ENCODE assay signal across 31 cellular contexts in the genomic region with DNA sequence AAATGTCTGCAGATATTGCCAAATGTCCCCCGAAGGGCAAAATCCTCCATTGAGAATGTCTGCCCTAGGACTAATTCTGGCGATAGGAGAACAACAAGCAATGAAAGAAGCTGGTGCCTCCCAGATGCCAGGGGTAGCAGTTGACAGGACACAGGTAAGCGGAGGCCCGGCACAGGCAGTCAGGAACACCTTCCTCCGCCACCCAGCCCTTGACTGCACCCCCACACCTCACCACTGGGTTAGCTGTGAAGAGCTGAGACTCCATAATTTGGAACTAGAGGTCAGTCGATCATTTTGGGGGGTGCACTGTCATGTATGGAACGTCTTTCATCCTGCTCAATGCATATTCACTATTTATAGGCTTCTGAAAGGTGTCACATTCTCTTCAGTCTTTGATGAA.
"Had no signal": no experiment of that assay in that cellular context is flagged by ENCODE, and none has a peak within 500 bp of the region (broad histone marks: within the 10 kb centered on the region; RNA-seq: fewer than 3 reads in every experiment).

No MANE protein-coding gene starts in this region.

- H3K27ac Mint-ChIP-seq: nephron; stimulated activated effector memory CD8-positive, alpha-beta T cell treated with anti-CD3 and anti-CD28 coated beads, Interleukin-12 subunit alpha, Interleukin-12 subunit beta, amount 100 ng/mL, for 72 hours; stimulated activated naive CD8-positive, alpha-beta T cell treated with anti-CD3 and anti-CD28 coated beads, Interleukin-15, Interleukin-2, amounts not matched to agents 100 ng/mL and 50 ng/mL, for 24 hours; type B pancreatic cell had no signal

- H3K27me3 ChIP-seq: hepatocyte, left lung, pancreas, spleen, suprapubic skin, tibial artery, uterus had no signal

- H3K9me3 Mint-ChIP-seq: type B pancreatic cell had no signal

- H3K4me1 Mint-ChIP-seq: naive thymus-derived CD4-positive, alpha-beta T cell; nephron; neural crest cell; stimulated activated effector memory CD8-positive, alpha-beta T cell treated with anti-CD3 and anti-CD28 coated beads, Interleukin-12 subunit alpha, Interleukin-12 subunit beta, amount 100 ng/mL, for 72 hours had no signal

- H3K4me1 ChIP-seq: left lung, lower lobe of right lung, pancreas, prostate gland, spleen, suprapubic skin, tibial artery, uterus had no signal

- H3K79me2 ChIP-seq: hepatocyte had no signal

- H3K27ac ChIP-seq: hepatocyte, left lung, lower lobe of right lung, pancreas, prostate gland, skin epidermis, spleen, suprapubic skin, thoracic aorta, tibial artery, uterus had no signal

- DNase-seq: kidney glomerular epithelial cell; left colon; left lung; lower lobe of right lung; mammary epithelial cell; mesenchymal stem cell; midbrain; mucosa of descending colon; naive thymus-derived CD4-positive, alpha-beta T cell; nucleus accumbens; pancreas; posterior cingulate gyrus; retina; right cardiac atrium; spleen; stimulated activated CD4-positive, alpha-beta T cell treated with anti-CD3 and anti-CD28 coated beads, Interleukin-4, amount 100 ng/mL, for 24 hours; stimulated activated naive CD4-positive, alpha-beta T cell; tibial artery; uterus had no signal

- FAIRE-seq: keratinocyte, pancreas had no signal

- H2AFZ ChIP-seq: hepatocyte had no signal

- H3K9me3 ChIP-seq: lower lobe of right lung, mucosa of descending colon, pancreas, prostate gland, suprapubic skin, thoracic aorta, tibial artery, uterus had no signal

- H3K36me3 Mint-ChIP-seq: naive thymus-derived CD4-positive, alpha-beta T cell; stimulated activated effector memory CD8-positive, alpha-beta T cell treated with anti-CD3 and anti-CD28 coated beads, Interleukin-12 subunit alpha, Interleukin-12 subunit beta, amount 100 ng/mL, for 72 hours; type B pancreatic cell had no signal

- H3K4me2 ChIP-seq: hepatocyte had no signal

- H3K4me3 Mint-ChIP-seq: naive thymus-derived CD4-positive, alpha-beta T cell; nephron; neural crest cell; stimulated activated effector memory CD8-positive, alpha-beta T cell treated with anti-CD3 and anti-CD28 coated beads, Interleukin-12 subunit alpha, Interleukin-12 subunit beta, amount 100 ng/mL, for 72 hours; stimulated activated naive CD8-positive, alpha-beta T cell treated with anti-CD3 and anti-CD28 coated beads, Interleukin-15, Interleukin-2, amounts not matched to agents 100 ng/mL and 50 ng/mL, for 24 hours; type B pancreatic cell had no signal

- ATAC-seq: left colon; left lung; lower lobe of right lung; mucosa of descending colon; naive thymus-derived CD4-positive, alpha-beta T cell; pancreas; right cardiac atrium; sciatic nerve; stimulated activated effector memory CD8-positive, alpha-beta T cell treated with anti-CD3 and anti-CD28 coated beads, Interleukin-12 subunit alpha, Interleukin-12 subunit beta, amount 100 ng/mL, for 72 hours had no signal

- H3K4me3 ChIP-seq: hepatocyte, left lung, lower lobe of right lung, mucosa of descending colon, pancreas, prostate gland, skin epidermis, spleen, suprapubic skin, thoracic aorta, tibial artery, uterus had no signal

- H3K36me3 ChIP-seq: left lung, lower lobe of right lung, pancreas, prostate gland, spleen, suprapubic skin, thoracic aorta, tibial artery, uterus had no signal

- H3K27me3 Mint-ChIP-seq: naive thymus-derived CD4-positive, alpha-beta T cell; stimulated activated naive CD8-positive, alpha-beta T cell treated with anti-CD3 and anti-CD28 coated beads, Interleukin-15, Interleukin-2, amounts not matched to agents 100 ng/mL and 50 ng/mL, for 24 hours; type B pancreatic cell had no signal
